In the genomic region with DNA sequence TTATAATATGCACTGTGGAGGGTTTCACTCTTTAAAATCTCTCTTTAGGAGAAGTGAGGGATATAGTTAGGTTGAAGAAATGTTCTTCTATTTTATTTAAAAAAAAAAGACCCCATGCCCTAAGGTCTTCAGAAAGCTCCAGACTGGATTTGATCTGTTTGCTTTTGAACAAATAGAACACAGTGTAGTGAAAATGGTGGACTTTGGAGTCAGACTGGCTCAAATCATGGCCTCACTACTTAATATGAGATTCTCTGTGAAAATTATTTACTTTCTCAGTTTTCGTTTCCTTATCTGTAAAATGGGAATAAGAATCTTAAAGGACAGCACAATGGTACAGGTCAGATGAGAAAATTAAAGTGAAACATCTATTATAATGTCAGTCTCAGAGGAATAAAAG, we compare ENCODE assay signal across 8 cellular contexts.
"Had no signal": no experiment of that assay in that cellular context is flagged by ENCODE, and none has a peak within 500 bp of the region (broad histone marks: within the 10 kb centered on the region; RNA-seq: fewer than 3 reads in every experiment).

No MANE protein-coding gene starts in this region.

- H3K4me3 Mint-ChIP-seq: HFFc6, IgD-negative memory B cell had no signal

- H3K27ac ChIP-seq: GM23248 had no signal

- H3K4me3 ChIP-seq: GM23248, HAP-1 had no signal

- ATAC-seq: HCT116 had no signal

- H3K9me3 Mint-ChIP-seq: HFFc6, IgD-negative memory B cell had no signal

- H3K27ac Mint-ChIP-seq: HFFc6, IgD-negative memory B cell had no signal

- H3K36me3 ChIP-seq: HAP-1 had no signal

- H3K9ac ChIP-seq: GM23248 had no signal

- H3K9me3 ChIP-seq: HAP-1 had no signal

- H3K27me3 Mint-ChIP-seq: IgD-negative memory B cell had no signal

- DNase-seq: GM23248, GOT3, H7, HFFc6, KBM-7 had no signal
